Comparison of ENCODE assay signal across 1 cellular context in the genomic region with DNA sequence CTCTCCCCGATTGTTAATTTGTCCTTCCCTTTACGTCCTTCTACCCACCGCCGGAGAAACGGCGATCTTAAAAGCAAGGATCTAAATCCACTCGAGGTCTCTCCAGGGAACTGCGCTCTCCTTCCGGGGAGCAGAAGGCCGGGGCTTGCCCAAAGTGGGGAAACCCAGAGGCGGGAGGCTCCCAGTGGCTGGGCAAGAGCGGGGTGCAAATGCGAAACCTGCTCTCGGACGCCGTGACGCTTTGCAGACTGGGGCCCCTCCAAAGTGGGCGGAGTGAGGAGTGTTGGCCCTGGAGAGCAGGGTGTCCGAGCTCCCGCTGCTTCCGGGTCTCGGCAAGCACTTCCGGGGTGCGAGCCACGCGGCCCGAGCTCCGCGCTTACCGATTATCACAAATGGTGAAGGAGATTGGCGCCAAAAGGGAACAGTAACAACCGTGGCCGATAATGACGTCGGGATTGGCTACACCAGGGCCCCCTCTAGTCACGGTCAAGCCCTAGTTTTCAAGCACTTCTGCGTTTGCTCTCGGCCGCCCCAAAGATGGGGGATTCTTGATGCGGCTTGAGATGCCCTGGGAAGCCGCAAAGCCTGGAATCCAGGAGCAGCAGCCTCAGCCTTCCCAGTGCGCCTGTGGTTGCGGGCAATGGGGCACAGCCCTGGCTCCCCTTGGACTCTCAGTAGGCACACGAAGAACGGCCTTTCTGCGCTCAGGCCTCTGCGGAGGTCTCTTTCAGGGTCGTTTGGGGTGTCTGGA.
TF ChIP-seq lines count a peak whose summit lies in the region.

No MANE protein-coding gene starts in this region.

TF ChIP-seq in WTC11, 78 proteins besides CTCF, POLR2A, EP300 and RAD21 (continued from another document):
- TF ChIP-seq, protein P1, sequence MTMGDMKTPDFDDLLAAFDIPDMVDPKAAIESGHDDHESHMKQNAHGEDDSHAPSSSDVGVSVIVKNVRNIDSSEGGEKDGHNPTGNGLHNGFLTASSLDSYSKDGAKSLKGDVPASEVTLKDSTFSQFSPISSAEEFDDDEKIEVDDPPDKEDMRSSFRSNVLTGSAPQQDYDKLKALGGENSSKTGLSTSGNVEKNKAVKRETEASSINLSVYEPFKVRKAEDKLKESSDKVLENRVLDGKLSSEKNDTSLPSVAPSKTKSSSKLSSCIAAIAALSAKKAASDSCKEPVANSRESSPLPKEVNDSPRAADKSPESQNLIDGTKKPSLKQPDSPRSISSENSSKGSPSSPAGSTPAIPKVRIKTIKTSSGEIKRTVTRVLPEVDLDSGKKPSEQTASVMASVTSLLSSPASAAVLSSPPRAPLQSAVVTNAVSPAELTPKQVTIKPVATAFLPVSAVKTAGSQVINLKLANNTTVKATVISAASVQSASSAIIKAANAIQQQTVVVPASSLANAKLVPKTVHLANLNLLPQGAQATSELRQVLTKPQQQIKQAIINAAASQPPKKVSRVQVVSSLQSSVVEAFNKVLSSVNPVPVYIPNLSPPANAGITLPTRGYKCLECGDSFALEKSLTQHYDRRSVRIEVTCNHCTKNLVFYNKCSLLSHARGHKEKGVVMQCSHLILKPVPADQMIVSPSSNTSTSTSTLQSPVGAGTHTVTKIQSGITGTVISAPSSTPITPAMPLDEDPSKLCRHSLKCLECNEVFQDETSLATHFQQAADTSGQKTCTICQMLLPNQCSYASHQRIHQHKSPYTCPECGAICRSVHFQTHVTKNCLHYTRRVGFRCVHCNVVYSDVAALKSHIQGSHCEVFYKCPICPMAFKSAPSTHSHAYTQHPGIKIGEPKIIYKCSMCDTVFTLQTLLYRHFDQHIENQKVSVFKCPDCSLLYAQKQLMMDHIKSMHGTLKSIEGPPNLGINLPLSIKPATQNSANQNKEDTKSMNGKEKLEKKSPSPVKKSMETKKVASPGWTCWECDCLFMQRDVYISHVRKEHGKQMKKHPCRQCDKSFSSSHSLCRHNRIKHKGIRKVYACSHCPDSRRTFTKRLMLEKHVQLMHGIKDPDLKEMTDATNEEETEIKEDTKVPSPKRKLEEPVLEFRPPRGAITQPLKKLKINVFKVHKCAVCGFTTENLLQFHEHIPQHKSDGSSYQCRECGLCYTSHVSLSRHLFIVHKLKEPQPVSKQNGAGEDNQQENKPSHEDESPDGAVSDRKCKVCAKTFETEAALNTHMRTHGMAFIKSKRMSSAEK (CRISPR knock-in tag; IDR thresholded peaks at IDR 0.05; ENCODE audit: borderline replicate concordance), result no peak
- TF ChIP-seq TCF7 (CRISPR knock-in tag; IDR thresholded peaks at IDR 0.05; ENCODE audit: low read depth), result no peak
- 0 out of 2 replicates have a peak, but pooled peaks have one; percentile 54 for TF ChIP-seq MAX (CRISPR knock-in tag; IDR thresholded peaks at IDR 0.05)
- no peak for TF ChIP-seq ZNF219 (CRISPR knock-in tag; IDR thresholded peaks at IDR 0.05; ENCODE audit: borderline replicate concordance)
TF ChIP-seq in WTC11: peak in this region for 4.
